ENCODE assay signal across 17 cellular contexts in genomic region chr10:32239770-32240169, GRCh38.
DNase-seq lines count a peak whose midpoint lies in the region; ATAC-seq and TF ChIP-seq lines count a peak whose summit lies in the region.
"Had no signal": no experiment of that assay in that cellular context is flagged by ENCODE, and none has a peak within 500 bp of the region (broad histone marks: within the 10 kb centered on the region; RNA-seq: fewer than 3 reads in every experiment).

No MANE protein-coding gene starts in this region.

- POLR2A ChIA-PET in PC-9 (lab: Charles Lee; ENCODE audit: unreplicated experiment) = no interaction called here
- POLR2A ChIA-PET in CD4-positive, alpha-beta T cell (lab: Charles Lee) = no interaction called here

- H3K9me3 Mint-ChIP-seq in CD4-positive, alpha-beta T cell = no peaks in the 10 kb centered on the region
- H3K9me3 Mint-ChIP-seq: CD8-positive, alpha-beta memory T cell had no signal

- H4K20me1 ChIP-seq in PC-9 (ENCODE audit: insufficient read depth) = no peaks in the 10 kb centered on the region
- no peaks in the 10 kb centered on the region for H4K20me1 ChIP-seq in fibroblast of lung (ENCODE audit: control insufficient read depth, extremely low read depth, insufficient read depth, low read length)

- H3K9me3 ChIP-seq in PC-9 (ENCODE audit: insufficient read depth, low read depth) (no peaks in the 10 kb centered on the region), fibroblast of lung (ENCODE audit: control insufficient read depth, insufficient read depth, low read depth, low read length) (no peaks in the 10 kb centered on the region), skeletal muscle satellite cell (replicated peaks; ENCODE audit: low read length) (no peaks in the 10 kb centered on the region), tibial nerve (no peaks in the 10 kb centered on the region)
- no peaks in the 10 kb centered on the region for H3K9me3 ChIP-seq in CD4-positive, alpha-beta T cell (ENCODE audit: control insufficient read depth, low read length)
- H3K9me3 ChIP-seq: pancreas, thoracic aorta had no signal

- H3F3A ChIP-seq in PC-9 (ENCODE audit: insufficient read depth, low read depth) = peaks cover 19% of the 10 kb centered on the region; the same call in 1 of the 2 replicates

- no peaks in the 10 kb centered on the region for H3K27me3 ChIP-seq in PC-9 (ENCODE audit: insufficient read depth, low read depth)
- H3K27me3 ChIP-seq in fibroblast of lung (ENCODE audit: control insufficient read depth, insufficient read depth, low read length) = no peaks in the 10 kb centered on the region
- no peaks in the 10 kb centered on the region for H3K27me3 ChIP-seq in skeletal muscle satellite cell (ENCODE audit: control insufficient read depth, insufficient read depth, low read length)
- no peaks in the 10 kb centered on the region for H3K27me3 ChIP-seq in CD4-positive, alpha-beta T cell (ENCODE audit: control insufficient read depth, insufficient read depth, low read length)
- H3K27me3 ChIP-seq in tibial nerve = no peaks in the 10 kb centered on the region
- H3K27me3 ChIP-seq: pancreas had no signal

- CTCF ChIA-PET in PC-9 (lab: Charles Lee) = interaction anchor here (0.7 kb wide), 1 partner anchor 768 kb away, joined by 4 read pairs; no protein-coding TSS in a partner anchor
- CTCF ChIA-PET in CD4-positive, alpha-beta T cell (lab: Charles Lee) = no interaction called here

- H3K9ac ChIP-seq in fibroblast of lung (ENCODE audit: insufficient read depth, low read length) = no peak overlapping the region
- no peak overlapping the region for H3K9ac ChIP-seq in skeletal muscle satellite cell (ENCODE audit: low read depth, low read length)

- ATAC-seq in CD4-positive, alpha-beta T cell (ENCODE audit: poor library complexity) = no peak
- no peak for ATAC-seq in HG03135 (IDR thresholded peaks at IDR 0.05; ENCODE audit: unreplicated experiment)
- ATAC-seq: left ventricle myocardium superior, pancreas, T-helper 17 cell had no signal

- no peak overlapping the region for H3K4me3 ChIP-seq in PC-9
- no peak overlapping the region for H3K4me3 ChIP-seq in fibroblast of lung (replicated peaks in 1 of 4; ENCODE audit: control extremely low read depth in 1 of 4, insufficient read depth in 1 of 4, low read depth in 3 of 4, low read length in 4 of 4)
- no peak overlapping the region for H3K4me3 ChIP-seq in skeletal muscle satellite cell (ENCODE audit: low read length)
- no peak overlapping the region for H3K4me3 ChIP-seq in tibial nerve
- H3K4me3 ChIP-seq: pancreas, thoracic aorta had no signal

- H3K27ac ChIP-seq in PC-9 (no peak overlapping the region; the same call in 1 of the 2 replicates), fibroblast of lung (ENCODE audit: insufficient read depth, low read length) (no peak overlapping the region), tibial nerve (no peak overlapping the region)
- no peak overlapping the region for H3K27ac ChIP-seq in CD4-positive, alpha-beta T cell (ENCODE audit: low read depth, low read length)
- H3K27ac ChIP-seq: pancreas, thoracic aorta had no signal

- H3K36me3 Mint-ChIP-seq in CD4-positive, alpha-beta T cell (ENCODE audit: low read depth) = no peaks in the 10 kb centered on the region
- H3K36me3 Mint-ChIP-seq: CD8-positive, alpha-beta memory T cell had no signal

- intact Hi-C loops in PC-9 (cut with micrococcal nuclease; ENCODE audit: unreplicated experiment) = no loop called here
- intact Hi-C loops in CD4-positive, alpha-beta T cell (cut with DNase I, micrococcal nuclease) = no loop called here

- no peaks in the 10 kb centered on the region for H3K27me3 Mint-ChIP-seq in CD4-positive, alpha-beta T cell
- H3K27me3 Mint-ChIP-seq: T-helper 17 cell had no signal

- no peak overlapping the region for H3K4me3 Mint-ChIP-seq in CD4-positive, alpha-beta T cell
- H3K4me3 Mint-ChIP-seq: CD8-positive, alpha-beta memory T cell; T-helper 17 cell had no signal

- no peak for TF ChIP-seq POLR2A in tibial nerve (IDR thresholded peaks at IDR 0.05)

- no peaks in the 10 kb centered on the region for H3K79me2 ChIP-seq in PC-9 (ENCODE audit: low read depth)
- H3K79me2 ChIP-seq in fibroblast of lung (ENCODE audit: control insufficient read depth, insufficient read depth, low read length) = no peaks in the 10 kb centered on the region

- DNase-seq in GM04503 (ENCODE audit: low read depth) (peak; percentile 60), PC-9 (peak in 1 of 2 experiments; percentile 76), fibroblast of lung (ENCODE audit: low read depth in 2 of 2) (peak; percentile 80 to 81), tibial nerve (ENCODE audit: low spot score in 2 of 2) (no peak)
- no peak for DNase-seq in CD4-positive, alpha-beta T cell
- DNase-seq: CD8-positive, alpha-beta memory T cell; DND-41; Karpas-422; left ventricle myocardium superior; NCI-H1417; pancreas; Right ventricle myocardium superior; stimulated activated CD4-positive, alpha-beta T cell treated with anti-CD3 and anti-CD28 coated beads, Interleukin-4, amount 100 ng/mL, for 4 hours; T-helper 17 cell had no signal

- no peak overlapping the region for H3K27ac Mint-ChIP-seq in CD4-positive, alpha-beta T cell
- H3K27ac Mint-ChIP-seq: CD8-positive, alpha-beta memory T cell; T-helper 17 cell had no signal

- BruUV-seq in PC-9 (replicated peaks; lab: Mats Ljungman, UMichigan) = no TSS peak

- H3K9me2 ChIP-seq in PC-9 (ENCODE audit: insufficient read depth) = no peaks in the 10 kb centered on the region

- TF ChIP-seq CTCF in PC-9 (conservative IDR thresholded peaks at IDR 0.05) (no peak), fibroblast of lung (conservative IDR thresholded peaks at IDR 0.05 in 1 of 2, IDR thresholded peaks at IDR 0.05 in 1 of 2; ENCODE audit: low read depth in 1 of 2, low read length in 2 of 2) (no peak), tibial nerve (IDR thresholded peaks at IDR 0.05) (no peak)
- no peak for TF ChIP-seq CTCF in CD4-positive, alpha-beta T cell (IDR thresholded peaks at IDR 0.05)

- H3K4me1 ChIP-seq in PC-9 (replicated peaks; ENCODE audit: insufficient read depth) (peaks cover 45% of the 10 kb centered on the region), fibroblast of lung (ENCODE audit: control insufficient read depth, extremely low read depth, insufficient read depth, low read length) (peaks cover 8% of the 10 kb centered on the region), skeletal muscle satellite cell (ENCODE audit: control insufficient read depth, insufficient read depth, low read length) (peaks cover 29% of the 10 kb centered on the region), tibial nerve (no peaks in the 10 kb centered on the region)
- H3K4me1 ChIP-seq: pancreas had no signal

- H3K4me1 Mint-ChIP-seq in CD4-positive, alpha-beta T cell (ENCODE audit: low read depth) = no peaks in the 10 kb centered on the region
- H3K4me1 Mint-ChIP-seq: CD8-positive, alpha-beta memory T cell had no signal

- no peaks in the 10 kb centered on the region for H3K36me3 ChIP-seq in PC-9 (ENCODE audit: low read depth)
- H3K36me3 ChIP-seq in fibroblast of lung (ENCODE audit: control insufficient read depth, insufficient read depth, low read length) = no peaks in the 10 kb centered on the region
- H3K36me3 ChIP-seq in skeletal muscle satellite cell (ENCODE audit: insufficient read depth, low read length) = no peaks in the 10 kb centered on the region
- H3K36me3 ChIP-seq in tibial nerve = no peaks in the 10 kb centered on the region
- H3K36me3 ChIP-seq: pancreas, thoracic aorta had no signal

- peak overlapping the region; percentile 19; the same call in 1 of the 2 replicates for H3K4me2 ChIP-seq in PC-9
- H3K4me2 ChIP-seq in fibroblast of lung (ENCODE audit: extremely low read depth, insufficient read depth, low read length) = no peak overlapping the region
- H3K4me2 ChIP-seq in skeletal muscle satellite cell (ENCODE audit: low read length) = peak overlapping the region; percentile 39

- TF ChIP-seq EP300 in tibial nerve (IDR thresholded peaks at IDR 0.05) = no peak

- H2AFZ ChIP-seq in PC-9 (no peak overlapping the region), fibroblast of lung (ENCODE audit: low read length) (no peak overlapping the region)

Comparison
In these comparisons a context has a peak if more than half of its experiments do, and no peak if none do; other contexts are left out.
1. DNase-seq: peak in GM04503 (single experiment) and fibroblast of lung (2 of 2); none in CD4-positive, alpha-beta T cell (0 of 10) and tibial nerve (0 of 2).